In the genomic region with DNA sequence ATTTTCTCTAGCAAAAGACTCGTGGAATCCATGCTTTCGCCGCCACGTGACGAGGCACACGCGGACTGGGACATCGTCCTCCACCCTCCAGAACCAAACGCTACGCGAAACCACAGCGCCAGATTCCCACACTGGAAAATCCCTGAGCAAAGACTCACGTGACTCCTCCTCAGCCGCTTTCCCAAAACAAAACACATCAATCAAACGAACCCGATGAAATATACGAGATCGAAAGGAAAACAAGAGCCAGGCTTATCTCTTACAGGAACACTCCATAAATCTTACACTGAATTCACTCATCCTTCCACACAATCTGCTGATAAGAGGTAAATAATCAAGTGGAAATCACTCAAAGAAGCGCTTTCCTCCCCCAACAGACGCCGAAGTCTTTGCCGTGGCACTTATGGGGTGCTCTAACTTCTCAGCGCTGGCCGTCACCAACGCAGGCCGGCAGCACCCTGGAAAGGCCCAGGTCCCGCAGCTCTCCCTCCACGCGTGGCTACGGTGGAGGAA, we compare ENCODE assay signal across 14 cellular contexts. TPM values are rescaled to one million over a fixed set of nuclear protein-coding genes. Genes with fewer than 3 reads are reported as not detected.
DNase-seq lines count a peak whose midpoint lies in the region; ATAC-seq, FAIRE-seq and TF ChIP-seq lines count a peak whose summit lies in the region.
"Had no signal": no experiment of that assay in that cellular context is flagged by ENCODE, and none has a peak within 500 bp of the region (broad histone marks: within the 10 kb centered on the region; RNA-seq: fewer than 3 reads in every experiment).

No MANE protein-coding gene starts in this region.

- peaks cover 2% of the 10 kb centered on the region for H3K27me3 Mint-ChIP-seq in GM23338 (ENCODE audit: insufficient read depth, low read depth, poor library complexity)

- H3K79me2 ChIP-seq in GM23338 (replicated peaks; ENCODE audit: insufficient read depth), result peaks cover 81% of the 10 kb centered on the region

- no peaks in the 10 kb centered on the region for H3K36me3 Mint-ChIP-seq in GM23338 (ENCODE audit: low read depth)
- H3K36me3 Mint-ChIP-seq: CD8-positive, alpha-beta T cell had no signal

- no peaks in the 10 kb centered on the region for H3K9me3 ChIP-seq in kidney (ENCODE audit: control insufficient read depth in 1 of 2, low read length in 2 of 2)
- H3K9me3 ChIP-seq: vagina had no signal

- intact Hi-C loops in kidney (cut with DNase I), result no loop called here

- H3K36me3 ChIP-seq in GM23338 (ENCODE audit: insufficient read depth) (no peaks in the 10 kb centered on the region), kidney (ENCODE audit: control insufficient read depth in 1 of 2, insufficient read depth in 2 of 2, low read length in 2 of 2) (no peaks in the 10 kb centered on the region)
- H3K36me3 ChIP-seq: vagina had no signal

- no peaks in the 10 kb centered on the region for H3K27me3 ChIP-seq in GM23338 (ENCODE audit: insufficient read depth)
- H3K27me3 ChIP-seq: vagina had no signal

- no peaks in the 10 kb centered on the region for H3K9me3 Mint-ChIP-seq in GM23338
- H3K9me3 Mint-ChIP-seq: CD8-positive, alpha-beta T cell had no signal

- H3F3A ChIP-seq in GM23338 (replicated peaks; ENCODE audit: low read depth), result peaks cover 31% of the 10 kb centered on the region

- H3K27ac ChIP-seq in GM23338 (ENCODE audit: low read depth) (no peak overlapping the region), kidney (ENCODE audit: low read depth in 2 of 2, low read length in 2 of 2) (peak overlapping the region in 1 of 2 donors; percentile 13)
- H3K27ac ChIP-seq: PC-9, vagina had no signal

- peaks cover 22% of the 10 kb centered on the region for H3K4me1 Mint-ChIP-seq in GM23338

- peak overlapping the region; percentile 43; the same call in 1 of the 2 replicates for H3K27ac Mint-ChIP-seq in GM23338
- H3K27ac Mint-ChIP-seq: CD8-positive, alpha-beta T cell had no signal

- TF ChIP-seq CTCF in GM23338 (conservative IDR thresholded peaks at IDR 0.05; ENCODE audit: low read depth in 2 of 2) (no peak), cardiac fibroblast (IDR thresholded peaks at IDR 0.05; ENCODE audit: low read depth, low read length) (no peak), kidney (IDR thresholded peaks at IDR 0.05; ENCODE audit: borderline replicate concordance, extremely low read depth, insufficient read depth) (no peak)

- DNase-seq in GM23338 (ENCODE audit: low spot score) (no peak), cardiac fibroblast (ENCODE audit: low read depth in 2 of 2) (peak; percentile 77 to 87), kidney (peak; percentile 83), renal cortical epithelial cell (ENCODE audit: low read depth) (peak; percentile 71)
- DNase-seq: CD8-positive, alpha-beta T cell; Kasumi-1; NCI-H2171; PC-9 had no signal

- ATAC-seq in GM23338, result no peak
- ATAC-seq in HG02642 (IDR thresholded peaks at IDR 0.05; ENCODE audit: poor library complexity, unreplicated experiment), result no peak
- no peak for ATAC-seq in GM19035 (IDR thresholded peaks at IDR 0.05; ENCODE audit: unreplicated experiment)
- ATAC-seq in GM21619 (IDR thresholded peaks at IDR 0.05; ENCODE audit: unreplicated experiment), result no peak
- ATAC-seq in HG02885 (IDR thresholded peaks at IDR 0.05; ENCODE audit: poor library complexity, unreplicated experiment), result no peak
- ATAC-seq: CD8-positive, alpha-beta T cell had no signal

- no peak overlapping the region for H3K4me3 Mint-ChIP-seq in GM23338
- H3K4me3 Mint-ChIP-seq: CD8-positive, alpha-beta T cell had no signal

- peaks cover 24% of the 10 kb centered on the region for H4K20me1 ChIP-seq in GM23338 (replicated peaks; ENCODE audit: insufficient read depth)

- no peak overlapping the region for H2AFZ ChIP-seq in GM23338
- H2AFZ ChIP-seq: PC-9 had no signal

- H3K9me2 ChIP-seq in GM23338 (ENCODE audit: insufficient read depth), result peaks cover 10% of the 10 kb centered on the region

- FAIRE-seq in kidney (lab: Jason Lieb, UNC), result no peak
- FAIRE-seq: TTC549 had no signal

- no peak overlapping the region for H3K9ac ChIP-seq in kidney (ENCODE audit: low read length in 2 of 2)

- H3K4me2 ChIP-seq in GM23338, result no peak overlapping the region
- H3K4me2 ChIP-seq: PC-9 had no signal

- H3K4me1 ChIP-seq in GM23338 (ENCODE audit: insufficient read depth) (no peaks in the 10 kb centered on the region; the same call in 1 of the 2 replicates), kidney (ENCODE audit: control insufficient read depth in 1 of 2, insufficient read depth in 1 of 2, low read depth in 1 of 2, low read length in 2 of 2) (peaks cover 19 to 24% of the 10 kb centered on the region in 2 donors)

- H3K4me3 ChIP-seq in GM23338 (no peak overlapping the region), cardiac fibroblast (replicated peaks in 1 of 2; ENCODE audit: low read depth in 2 of 2, low read length in 2 of 2) (peak overlapping the region; percentile 25 to 52), kidney (ENCODE audit: low read length in 2 of 2) (peak overlapping the region; percentile 41 to 59)
- H3K4me3 ChIP-seq: PC-9 had no signal

TF ChIP-seq in GM23338, 12 proteins besides CTCF, POLR2A, EP300 and RAD21:
- TF ChIP-seq EZH2 (IDR thresholded peaks at IDR 0.05; ENCODE audit: low read depth, unreplicated experiment) (no peak), EZH2phosphoT487 (IDR thresholded peaks at IDR 0.05; ENCODE audit: unreplicated experiment) (no peak), STAT1 (IDR thresholded peaks at IDR 0.05; ENCODE audit: unreplicated experiment) (no peak)
- TF ChIP-seq, protein P1, sequence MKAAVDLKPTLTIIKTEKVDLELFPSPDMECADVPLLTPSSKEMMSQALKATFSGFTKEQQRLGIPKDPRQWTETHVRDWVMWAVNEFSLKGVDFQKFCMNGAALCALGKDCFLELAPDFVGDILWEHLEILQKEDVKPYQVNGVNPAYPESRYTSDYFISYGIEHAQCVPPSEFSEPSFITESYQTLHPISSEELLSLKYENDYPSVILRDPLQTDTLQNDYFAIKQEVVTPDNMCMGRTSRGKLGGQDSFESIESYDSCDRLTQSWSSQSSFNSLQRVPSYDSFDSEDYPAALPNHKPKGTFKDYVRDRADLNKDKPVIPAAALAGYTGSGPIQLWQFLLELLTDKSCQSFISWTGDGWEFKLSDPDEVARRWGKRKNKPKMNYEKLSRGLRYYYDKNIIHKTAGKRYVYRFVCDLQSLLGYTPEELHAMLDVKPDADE (IDR thresholded peaks at IDR 0.05), result no peak

RNA-seq across cellular contexts. Expression of gene DIP2C, which starts 23.8 kb away (rescaled TPM):
- 7.5 and 7.7 TPM in 2 replicates for total RNA-seq in GM23338 (2014; rRNA removed; shearing (Covaris generic))
- polyA plus RNA-seq in GM23338 (2016; fragmentation: Nextera tagmentation; extraction: Ambion mirVana) (5.0 and 5.1 TPM in 2 replicates), kidney (ENCODE audit: insufficient read depth, low read depth, low replicate concordance) (6.2 TPM)
- total RNA-seq in kidney (22.6 TPM), renal cortical epithelial cell (3.3 and 14.4 TPM in 2 replicates)
